Comparison of ENCODE assay signal across 1 cellular context in the genomic region with DNA sequence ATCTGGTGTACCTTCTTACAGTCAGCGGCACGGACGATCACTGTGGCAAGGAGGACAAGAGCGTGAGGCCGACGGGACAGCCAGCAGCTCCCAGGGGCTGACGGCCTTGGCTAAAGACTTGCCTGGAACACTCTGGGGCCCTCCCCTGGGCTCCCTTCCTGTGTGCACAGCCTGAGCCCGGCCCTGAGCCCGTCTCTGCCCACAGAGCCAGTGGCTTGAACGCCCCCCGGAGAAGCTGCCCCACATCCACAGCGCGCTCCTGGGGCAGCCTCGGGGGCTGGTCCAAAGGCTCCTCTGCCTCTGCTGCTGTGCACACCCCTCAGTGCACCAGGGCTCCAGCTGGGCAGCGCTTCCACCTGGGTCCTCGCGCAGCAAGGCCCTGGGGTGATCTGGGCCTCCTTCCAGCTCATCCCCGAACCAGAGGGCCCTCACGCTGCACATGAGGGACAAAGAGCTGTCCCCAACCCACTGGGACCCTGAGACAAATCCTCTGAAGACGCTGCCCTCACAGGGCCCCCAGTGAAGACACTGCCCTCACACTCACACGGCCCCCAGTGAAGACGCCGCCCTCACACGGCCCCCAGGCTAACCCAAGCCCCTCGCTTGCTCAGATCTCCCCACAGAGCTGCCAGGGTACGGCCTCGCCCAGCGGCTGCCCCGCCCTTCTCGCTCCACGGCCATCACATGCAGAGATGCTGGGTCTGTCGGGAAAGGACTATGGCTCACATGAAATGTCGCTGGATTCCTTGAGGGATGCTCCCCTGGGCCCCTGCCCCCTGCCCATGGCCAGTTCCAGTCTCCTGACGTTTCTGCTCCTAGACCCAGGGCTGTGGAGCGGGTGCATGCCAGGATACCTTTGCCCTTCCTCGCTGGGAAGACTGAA.
A peak's percentile ranks its signal among the peaks of the same experiment; 100 is the strongest.
TF ChIP-seq lines count a peak whose summit lies in the region.

No MANE protein-coding gene starts in this region.

TF ChIP-seq in K562, 482 proteins besides CTCF, POLR2A, EP300 and RAD21:
- TF ChIP-seq POLR2G (IDR thresholded peaks at IDR 0.05; ENCODE audit: low read depth, low read length): 0 out of 2 replicates have a peak, but pooled peaks have one; percentile 23
- TF ChIP-seq SUPT5H (IDR thresholded peaks at IDR 0.05): no peak
- TF ChIP-seq NR3C1 (CRISPR knock-in tag; IDR thresholded peaks at IDR 0.05): no peak
